In genomic region chr4:102343964-102344519, GRCh38 we compare ENCODE assay signal across 8 cellular contexts. TPM values are rescaled to one million over a fixed set of nuclear protein-coding genes. Genes with fewer than 3 reads are reported as not detected.
A peak's percentile ranks its signal among the peaks of the same experiment; 100 is the strongest.
DNase-seq lines count a peak whose midpoint lies in the region; TF ChIP-seq lines count a peak whose summit lies in the region.

No MANE protein-coding gene starts in this region.

- H3K9me3 Mint-ChIP-seq in activated T-helper 2 cell treated with anti-CD3 and anti-CD28 coated beads, Interferon-gamma antibody, Interleukin-2, Interleukin-4, amounts not matched to agents 10 μg/mL and 5 μg/mL and 100 μg/mL, durations not matched to agents 14 hours and 24 hours and 36 hours, result no peaks in the 10 kb centered on the region

- peak overlapping the region; percentile 77 for H3K27ac ChIP-seq in hepatocyte

- H3K4me2 ChIP-seq in hepatocyte, result peak overlapping the region; percentile 98

- no peak for TF ChIP-seq CTCF in GM12864 (IDR thresholded peaks at IDR 0.05; ENCODE audit: low read depth, low read length, missing control alignments)
- no peak for TF ChIP-seq CTCF in hepatocyte (IDR thresholded peaks at IDR 0.05; ENCODE audit: poor library complexity)

- no peaks in the 10 kb centered on the region for H4K20me1 ChIP-seq in hepatocyte (ENCODE audit: insufficient read depth, poor library complexity, severe bottlenecking)

- H3K27ac Mint-ChIP-seq in activated T-helper 2 cell treated with anti-CD3 and anti-CD28 coated beads, Interferon-gamma antibody, Interleukin-2, Interleukin-4, amounts not matched to agents 10 μg/mL and 5 μg/mL and 100 μg/mL, durations not matched to agents 14 hours and 24 hours and 36 hours, result peak overlapping the region; percentile 96

- H3K27me3 Mint-ChIP-seq in activated T-helper 2 cell treated with anti-CD3 and anti-CD28 coated beads, Interferon-gamma antibody, Interleukin-2, Interleukin-4, amounts not matched to agents 10 μg/mL and 5 μg/mL and 100 μg/mL, durations not matched to agents 14 hours and 24 hours and 36 hours (ENCODE audit: low read depth), result no peaks in the 10 kb centered on the region

- H3K79me2 ChIP-seq in hepatocyte, result peaks cover 9% of the 10 kb centered on the region

- H3K9me3 ChIP-seq in HAP-1 (no peaks in the 10 kb centered on the region), hepatocyte (ENCODE audit: low read depth) (no peaks in the 10 kb centered on the region)

- H2AFZ ChIP-seq in hepatocyte, result peak overlapping the region; percentile 92

- H3K36me3 ChIP-seq in HAP-1 (replicated peaks), result no peaks in the 10 kb centered on the region
- H3K36me3 ChIP-seq in hepatocyte (replicated peaks; ENCODE audit: insufficient read depth, low read depth), result no peaks in the 10 kb centered on the region

- peaks cover 48% of the 10 kb centered on the region for H3K4me1 Mint-ChIP-seq in activated T-helper 2 cell treated with anti-CD3 and anti-CD28 coated beads, Interferon-gamma antibody, Interleukin-2, Interleukin-4, amounts not matched to agents 10 μg/mL and 5 μg/mL and 100 μg/mL, durations not matched to agents 14 hours and 24 hours and 36 hours (ENCODE audit: low read depth)

- intact Hi-C loops in activated T-helper 2 cell treated with anti-CD3 and anti-CD28 coated beads, Interferon-gamma antibody, Interleukin-2, Interleukin-4, amounts not matched to agents 10 μg/mL and 5 μg/mL and 100 μg/mL, durations not matched to agents 14 hours and 24 hours and 36 hours (cut with micrococcal nuclease), result loop anchor here (1.0 to 10.0 kb wide), 11 partner anchors 81 to 1241 kb away; partner anchors contain the start of genes CENPE, MANBA, NFKB1 and PPP3CA

- no peak for DNase-seq in GM12864 (ENCODE audit: low read depth)
- DNase-seq in HAP-1 (ENCODE audit: low spot score in 2 of 2), result peak in 1 of 2 experiments; percentile 38
- DNase-seq in M059J (ENCODE audit: low read depth), result peak; percentile 26
- no peak for DNase-seq in activated T-helper 2 cell treated with anti-CD3 and anti-CD28 coated beads, Interferon-gamma antibody, Interleukin-2, Interleukin-4, amounts not matched to agents 10 μg/mL and 5 μg/mL and 100 μg/mL, durations not matched to agents 14 hours and 24 hours and 36 hours (ENCODE audit: low spot score)
- DNase-seq in hepatocyte (ENCODE audit: low spot score), result peak; percentile 76
- DNase-seq in stimulated activated CD4-positive, alpha-beta T cell treated with anti-CD3 and anti-CD28 coated beads, Interleukin-12 subunit alpha, Interleukin-12 subunit beta, amount 100 ng/mL, for 48 hours (ENCODE audit: low read depth in 2 of 3, low spot score in 1 of 3), result peak in 2 of 3 donors; percentile 60 to 63
- DNase-seq in NK-92 treated with Interleukin-12 subunit alpha and Interleukin-12 subunit beta, amount 100 ng/mL, for 24 hours (lab: John Stamatoyannopoulos, UW), result no peak
- DNase-seq in GM19240 (ENCODE audit: insufficient read length, low spot score), result no peak

- H3K4me3 ChIP-seq in GM12864 (ENCODE audit: low read depth, low read length) (peak overlapping the region; percentile 88), HAP-1 (peak overlapping the region; percentile 34), hepatocyte (peak overlapping the region; percentile 88)

- in situ Hi-C loops in HAP-1 (cut with MboI; ENCODE audit: low sequenced_read_pairs), result no loop called here

- H3K4me3 Mint-ChIP-seq in activated T-helper 2 cell treated with anti-CD3 and anti-CD28 coated beads, Interferon-gamma antibody, Interleukin-2, Interleukin-4, amounts not matched to agents 10 μg/mL and 5 μg/mL and 100 μg/mL, durations not matched to agents 14 hours and 24 hours and 36 hours (ENCODE audit: low read depth), result peak overlapping the region; percentile 83

- peaks cover 46% of the 10 kb centered on the region for H3K36me3 Mint-ChIP-seq in activated T-helper 2 cell treated with anti-CD3 and anti-CD28 coated beads, Interferon-gamma antibody, Interleukin-2, Interleukin-4, amounts not matched to agents 10 μg/mL and 5 μg/mL and 100 μg/mL, durations not matched to agents 14 hours and 24 hours and 36 hours (ENCODE audit: low read depth)

- peaks cover 19% of the 10 kb centered on the region for H3K4me1 ChIP-seq in HAP-1
- peaks cover 5% of the 10 kb centered on the region for H3K4me1 ChIP-seq in hepatocyte (ENCODE audit: insufficient read depth)

- no peaks in the 10 kb centered on the region for H3K9me2 ChIP-seq in hepatocyte (replicated peaks; ENCODE audit: insufficient read depth)

- 2% methylated on average over 21 of the region's 21 CpGs for WGBS in hepatocyte (ENCODE audit: low lambda C conversion rate, missing lambda C conversion rate)

- H3K27me3 ChIP-seq in HAP-1 (ENCODE audit: low read depth), result no peaks in the 10 kb centered on the region
- H3K27me3 ChIP-seq in hepatocyte, result no peaks in the 10 kb centered on the region

RNA-seq across cellular contexts. Expression of gene SLC39A8, which starts 1.2 kb away (rescaled TPM):
- 16.1 and 18.2 TPM in 2 replicates for total RNA-seq in M059J (2014; rRNA removed; shearing (Covaris generic))
- 136 TPM in 2 replicates for total RNA-seq in activated T-helper 2 cell treated with anti-CD3 and anti-CD28 coated beads, Interferon-gamma antibody, Interleukin-2, Interleukin-4, amounts not matched to agents 10 μg/mL and 5 μg/mL and 100 μg/mL, durations not matched to agents 14 hours and 24 hours and 36 hours
- 22.3 and 24.5 TPM in 2 replicates for total RNA-seq in hepatocyte
- polyA plus RNA-seq in hepatocyte, result 15.9 and 16.1 TPM in 2 replicates

Comparison
In these comparisons a context has a peak if more than half of its experiments do, and no peak if none do; other contexts are left out.
1. DNase-seq: peak in M059J (single experiment), hepatocyte (single experiment) and stimulated activated CD4-positive, alpha-beta T cell treated with anti-CD3 and anti-CD28 coated beads, Interleukin-12 subunit alpha, Interleukin-12 subunit beta, amount 100 ng/mL, for 48 hours (2 of 3); none in GM12864 (single experiment), activated T-helper 2 cell treated with anti-CD3 and anti-CD28 coated beads, Interferon-gamma antibody, Interleukin-2, Interleukin-4, amounts not matched to agents 10 μg/mL and 5 μg/mL and 100 μg/mL, durations not matched to agents 14 hours and 24 hours and 36 hours (single experiment), NK-92 treated with Interleukin-12 subunit alpha and Interleukin-12 subunit beta, amount 100 ng/mL, for 24 hours (single experiment) and GM19240 (single experiment).
2. H3K4me3 ChIP-seq: peak in every context shown above with its lines; median percentile 88 in GM12864; 88 in hepatocyte; 34 in HAP-1.